ENCODE assay signal across 4 cellular contexts in genomic region chr22:24287212-24287611, GRCh38. TPM values are rescaled to one million over a fixed set of nuclear protein-coding genes. Genes with fewer than 3 reads are reported as not detected.
"Had no signal": no experiment of that assay in that cellular context is flagged by ENCODE, and none has a peak within 500 bp of the region (broad histone marks: within the 10 kb centered on the region; RNA-seq: fewer than 3 reads in every experiment).

No MANE protein-coding gene starts in this region.

RNA-seq across cellular contexts. Expression of gene GGT5, which starts 42.3 kb away (rescaled TPM):
- total RNA-seq: activated CD4-positive, alpha-beta memory T cell treated with anti-CD3 and anti-CD28 coated beads, Interleukin-2, amount 10 ng/mL, durations not matched to agents 7 days and 5 days; bronchial epithelial cell; progenitor cell of endocrine pancreas had no signal
- polyA plus RNA-seq: naive thymus-derived CD8-positive, alpha-beta T cell had no signal
